ENCODE assay signal across 8 cellular contexts in genomic region chr3:49339947-49340800, GRCh38. TPM values are rescaled to one million over a fixed set of nuclear protein-coding genes. Genes with fewer than 3 reads are reported as not detected.
DNase-seq lines count a peak whose midpoint lies in the region; ATAC-seq and TF ChIP-seq lines count a peak whose summit lies in the region.

TSS of gene USP4 (minus strand) at chr3:49340053. CDS start at chr3:49340024, 29 bp downstream.

- peak; percentile 41 for DNase-seq in NCI-H187 treated with DMSO at 0.1 percent for 48 hours (lab: John Stamatoyannopoulos, UW)
- DNase-seq in T-helper 2 cell = peak; percentile 76 to 98 (median 87)
- DNase-seq in right cardiac atrium = peak; percentile 91 to 98 (median 96)
- DNase-seq in putamen (ENCODE audit: low spot score) = peak; percentile 82
- DNase-seq in uterus = peak; percentile 90 to 92

- H3K4me1 ChIP-seq in right cardiac atrium (ENCODE audit: control insufficient read depth, insufficient read depth, low read length) = no peaks in the 10 kb centered on the region
- peaks cover 0 to 6% of the 10 kb centered on the region in 2 donors for H3K4me1 ChIP-seq in uterus

- WGBS in right cardiac atrium = under 1% methylated on average over 70 of the region's 70 CpGs

- intact Hi-C loops in right cardiac atrium (cut with DNase I) (loop anchor here in 2 of 4 donors (5.0 to 10.0 kb wide), 2 partner anchors 105 to 107 kb away; no protein-coding TSS in a partner anchor), uterus (cut with DNase I; ENCODE audit: low total_unique reads) (no loop called here)

- peak; percentile 50 to 79 (median 64) for TF ChIP-seq CTCF in uterus (IDR thresholded peaks at IDR 0.05)

- no peaks in the 10 kb centered on the region for H3K36me3 ChIP-seq in uterus

- ATAC-seq in GM18502 (IDR thresholded peaks at IDR 0.05; ENCODE audit: poor library complexity, unreplicated experiment) = peak; percentile 80
- ATAC-seq in HG02970 (IDR thresholded peaks at IDR 0.05; ENCODE audit: low FRiP score, unreplicated experiment) = peak; percentile 88
- peak; percentile 97 to 98 for ATAC-seq in right cardiac atrium

- no peaks in the 10 kb centered on the region for H3K9me3 ChIP-seq in right cardiac atrium (ENCODE audit: control insufficient read depth, low read length)
- H3K9me3 ChIP-seq in uterus = no peaks in the 10 kb centered on the region

- peak; percentile 68 to 76 for TF ChIP-seq POLR2A in uterus (IDR thresholded peaks at IDR 0.05)

- peak within 1 kb of the TSS; percentile 82 for H3K27ac ChIP-seq in angular gyrus (ENCODE audit: low read depth, low read length)
- peak within 1 kb of the TSS; percentile 91 for H3K27ac ChIP-seq in right cardiac atrium (ENCODE audit: low read length)
- H3K27ac ChIP-seq in uterus = peak within 1 kb of the TSS; percentile 90 to 95

- H3K4me3 ChIP-seq in right cardiac atrium (ENCODE audit: low read length) (peak within 1 kb of the TSS; percentile 77), uterus (peak within 1 kb of the TSS; percentile 74 to 90)

- H3K27me3 ChIP-seq in right cardiac atrium (ENCODE audit: control insufficient read depth, insufficient read depth) (no peaks in the 10 kb centered on the region), uterus (no peaks in the 10 kb centered on the region)

RNA-seq across cellular contexts. Expression of gene USP4, which starts in this region (rescaled TPM):
- 10 to 100 TPM; 36.6 to 46.0 (median 40.4) TPM for total RNA-seq in right cardiac atrium
- 19.5 TPM for polyA plus RNA-seq in right cardiac atrium
- 10 to 100 TPM in 3 of 4 donors, 1 to 10 TPM in 1; 9.2 to 78.3 (median 28.8) TPM for total RNA-seq in uterus

Comparison
In these comparisons a context has a peak if more than half of its experiments do, and no peak if none do; other contexts are left out.
1. Peak in every context shown above with its lines: DNase-seq, ATAC-seq, H3K4me3 ChIP-seq and H3K27ac ChIP-seq.
2. DNase-seq: peak in every context shown above with its lines; median percentile 96 in right cardiac atrium; 91 in uterus; 87 in T-helper 2 cell; 82 in putamen; 41 in NCI-H187 treated with DMSO at 0.1 percent for 48 hours.